In genomic region chr1:57707631-57708030, GRCh38 we compare ENCODE assay signal across 1 cellular context.
TF ChIP-seq lines count a peak whose summit lies in the region.

No MANE protein-coding gene starts in this region.

TF ChIP-seq in H1, 55 proteins besides CTCF, POLR2A, EP300 and RAD21:
- TF ChIP-seq ZNF274 (IDR thresholded peaks at IDR 0.05; ENCODE audit: borderline replicate concordance, extremely low read depth, low read length) (no peak), SIX5 (IDR thresholded peaks at IDR 0.05; ENCODE audit: low read depth, low read length) (no peak), TEAD4 (IDR thresholded peaks at IDR 0.05; ENCODE audit: low read depth, low read length) (no peak), POLR2AphosphoS5 (IDR thresholded peaks at IDR 0.05; ENCODE audit: low read depth, low read length) (no peak), PHF8 (conservative IDR thresholded peaks at IDR 0.05; ENCODE audit: low read depth, low read length) (no peak), GTF2F1 (IDR thresholded peaks at IDR 0.05; ENCODE audit: borderline replicate concordance, low read depth, low read length) (no peak), FOSL1 (IDR thresholded peaks at IDR 0.05; ENCODE audit: insufficient read depth, low read depth, low read length) (no peak), CREB1 (IDR thresholded peaks at IDR 0.05) (no peak), KDM1A (IDR thresholded peaks at IDR 0.05; ENCODE audit: borderline replicate concordance, low read length) (no peak), RXRA (IDR thresholded peaks at IDR 0.05; ENCODE audit: insufficient read depth, low read depth, low read length) (no peak), CBX5 (IDR thresholded peaks at IDR 0.05; ENCODE audit: low read depth, low read length) (no peak), CTBP2 (IDR thresholded peaks at IDR 0.05; ENCODE audit: borderline replicate concordance, insufficient read depth, insufficient read length, low read length) (no peak), TCF12 (IDR thresholded peaks at IDR 0.05; ENCODE audit: low read depth, low read length) (no peak)
- TF ChIP-seq, protein P1, sequence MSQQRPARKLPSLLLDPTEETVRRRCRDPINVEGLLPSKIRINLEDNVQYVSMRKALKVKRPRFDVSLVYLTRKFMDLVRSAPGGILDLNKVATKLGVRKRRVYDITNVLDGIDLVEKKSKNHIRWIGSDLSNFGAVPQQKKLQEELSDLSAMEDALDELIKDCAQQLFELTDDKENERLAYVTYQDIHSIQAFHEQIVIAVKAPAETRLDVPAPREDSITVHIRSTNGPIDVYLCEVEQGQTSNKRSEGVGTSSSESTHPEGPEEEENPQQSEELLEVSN (IDR thresholded peaks at IDR 0.05): no peak
